29 cellular contexts compared by ENCODE assay signal in the genomic region with DNA sequence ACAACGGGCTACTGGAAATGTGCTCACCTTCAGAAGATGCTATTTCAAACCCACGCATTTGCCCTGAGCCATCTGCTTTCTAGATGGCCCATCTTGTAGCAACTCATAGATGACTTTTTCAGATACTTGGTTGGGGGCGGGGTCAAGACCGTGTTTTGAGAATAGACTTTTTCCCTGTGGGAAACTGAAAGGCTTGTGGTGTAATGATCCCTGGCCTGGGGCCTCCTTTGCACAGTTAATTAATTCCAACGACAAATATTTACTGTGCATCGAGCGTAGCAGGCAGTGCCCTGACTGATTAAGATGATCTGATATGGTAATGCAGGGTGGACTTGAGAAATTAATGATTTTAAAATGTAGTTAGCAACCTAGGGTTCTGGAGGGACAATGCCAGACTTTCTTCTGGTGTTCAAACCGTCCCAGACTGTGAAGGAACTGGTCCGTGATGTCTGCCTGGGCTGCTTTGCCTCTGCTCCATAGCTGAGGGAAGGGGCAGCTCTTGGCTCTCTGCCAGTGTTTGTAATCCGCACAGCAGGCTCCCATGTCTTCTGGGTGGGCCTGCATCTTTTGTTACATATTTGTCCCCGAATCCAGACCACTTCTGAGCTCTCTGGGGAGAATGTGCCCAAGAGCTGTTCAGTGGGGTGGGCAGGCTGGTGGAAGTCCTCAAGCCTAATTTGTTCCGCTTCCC.
DNase-seq lines count a peak whose midpoint lies in the region; ATAC-seq and TF ChIP-seq lines count a peak whose summit lies in the region.
"Had no signal": no experiment of that assay in that cellular context is flagged by ENCODE, and none has a peak within 500 bp of the region (broad histone marks: within the 10 kb centered on the region; RNA-seq: fewer than 3 reads in every experiment).

No MANE protein-coding gene starts in this region.

- DNase-seq in DMS 273 (lab: John Stamatoyannopoulos, UW; ENCODE audit: unreplicated experiment) (peak; percentile 6), DMS 273 treated with DMSO at 0.1 percent for 48 hours (lab: John Stamatoyannopoulos, UW) (no peak), SJCRH30 (peak; percentile 95 to 97), posterior vena cava (ENCODE audit: low spot score) (peak; percentile 28), SW480 (ENCODE audit: low spot score) (no peak), NCI-H2029 treated with DMSO at 0.1 percent for 48 hours (lab: John Stamatoyannopoulos, UW) (no peak)
- DNase-seq: activated CD4-positive, alpha-beta memory T cell treated with anti-CD3 and anti-CD28 coated beads for 36 hours; activated CD4-positive, CD25-positive, alpha-beta regulatory T cell; activated CD8-positive, alpha-beta memory T cell treated with anti-CD3 and anti-CD28 coated beads, Interleukin-2, amount 50 U/mL, for 48 hours; anterior cingulate cortex; gastrocnemius medialis; immature natural killer cell; left ventricle myocardium superior; midbrain; naive thymus-derived CD8-positive, alpha-beta T cell; NCI-H187 treated with DMSO at 0.1 percent for 48 hours; NCI-H446; ovary; RPMI8226; stimulated activated naive CD8-positive, alpha-beta T cell treated with anti-CD3 and anti-CD28 coated beads, Interleukin-15, amount 100 ng/mL, for 72 hours; tibial artery had no signal

- no peaks in the 10 kb centered on the region for H3K9me3 ChIP-seq in SJCRH30 (replicated peaks)
- H3K9me3 ChIP-seq: gastrocnemius medialis, ovary, tibial artery had no signal

- intact Hi-C loops in posterior vena cava (cut with DNase I) = no loop called here

- TF ChIP-seq EP300 in Ishikawa (IDR thresholded peaks at IDR 0.05; ENCODE audit: borderline replicate concordance) = peak; percentile 97

- no peaks in the 10 kb centered on the region for H3K36me3 ChIP-seq in SJCRH30
- H3K36me3 ChIP-seq: gastrocnemius medialis, ovary, tibial artery had no signal

- peak overlapping the region; percentile 94 for H3K27ac ChIP-seq in SJCRH30
- H3K27ac ChIP-seq: 22Rv1, gastrocnemius medialis, hepatocyte, KMS-11, ovary, tibial artery had no signal

- 0 out of 2 replicates have a peak overlapping the region, but pooled peaks have one; percentile 11 for H3K4me3 ChIP-seq in SJCRH30
- H3K4me3 ChIP-seq: gastrocnemius medialis, hepatocyte, ovary, tibial artery had no signal

- TF ChIP-seq RAD21 in Ishikawa (IDR thresholded peaks at IDR 0.05; ENCODE audit: low read depth) = peak; percentile 0; the same call in 1 of the 2 replicates

- peaks cover 57% of the 10 kb centered on the region for H3K4me1 ChIP-seq in SJCRH30
- H3K4me1 ChIP-seq: gastrocnemius medialis, tibial artery had no signal

- no peaks in the 10 kb centered on the region for H3K27me3 ChIP-seq in SJCRH30
- H3K27me3 ChIP-seq: gastrocnemius medialis, hepatocyte, ovary, tibial artery had no signal

- ATAC-seq in GM19324 (IDR thresholded peaks at IDR 0.05; ENCODE audit: low FRiP score, unreplicated experiment) = no peak
- ATAC-seq: activated naive CD4-positive, alpha-beta T cell treated with anti-CD3 and anti-CD28 coated beads, Interleukin-2, amount 50 U/mL, for 72 hours; activated T-helper 17 cell treated with anti-CD3 and anti-CD28 coated beads, Interleukin-2, amount 50 U/mL, for 72 hours; gastrocnemius medialis; left ventricle myocardium superior; naive thymus-derived CD8-positive, alpha-beta T cell; sciatic nerve; stimulated activated naive CD8-positive, alpha-beta T cell treated with anti-CD3 and anti-CD28 coated beads, Interleukin-15, amount 100 ng/mL, for 72 hours had no signal

TF ChIP-seq in Ishikawa, 13 proteins besides CTCF, POLR2A, EP300 and RAD21:
- no peak for TF ChIP-seq TAF1 (IDR thresholded peaks at IDR 0.05; ENCODE audit: low read depth)
- TF ChIP-seq, protein P1, sequence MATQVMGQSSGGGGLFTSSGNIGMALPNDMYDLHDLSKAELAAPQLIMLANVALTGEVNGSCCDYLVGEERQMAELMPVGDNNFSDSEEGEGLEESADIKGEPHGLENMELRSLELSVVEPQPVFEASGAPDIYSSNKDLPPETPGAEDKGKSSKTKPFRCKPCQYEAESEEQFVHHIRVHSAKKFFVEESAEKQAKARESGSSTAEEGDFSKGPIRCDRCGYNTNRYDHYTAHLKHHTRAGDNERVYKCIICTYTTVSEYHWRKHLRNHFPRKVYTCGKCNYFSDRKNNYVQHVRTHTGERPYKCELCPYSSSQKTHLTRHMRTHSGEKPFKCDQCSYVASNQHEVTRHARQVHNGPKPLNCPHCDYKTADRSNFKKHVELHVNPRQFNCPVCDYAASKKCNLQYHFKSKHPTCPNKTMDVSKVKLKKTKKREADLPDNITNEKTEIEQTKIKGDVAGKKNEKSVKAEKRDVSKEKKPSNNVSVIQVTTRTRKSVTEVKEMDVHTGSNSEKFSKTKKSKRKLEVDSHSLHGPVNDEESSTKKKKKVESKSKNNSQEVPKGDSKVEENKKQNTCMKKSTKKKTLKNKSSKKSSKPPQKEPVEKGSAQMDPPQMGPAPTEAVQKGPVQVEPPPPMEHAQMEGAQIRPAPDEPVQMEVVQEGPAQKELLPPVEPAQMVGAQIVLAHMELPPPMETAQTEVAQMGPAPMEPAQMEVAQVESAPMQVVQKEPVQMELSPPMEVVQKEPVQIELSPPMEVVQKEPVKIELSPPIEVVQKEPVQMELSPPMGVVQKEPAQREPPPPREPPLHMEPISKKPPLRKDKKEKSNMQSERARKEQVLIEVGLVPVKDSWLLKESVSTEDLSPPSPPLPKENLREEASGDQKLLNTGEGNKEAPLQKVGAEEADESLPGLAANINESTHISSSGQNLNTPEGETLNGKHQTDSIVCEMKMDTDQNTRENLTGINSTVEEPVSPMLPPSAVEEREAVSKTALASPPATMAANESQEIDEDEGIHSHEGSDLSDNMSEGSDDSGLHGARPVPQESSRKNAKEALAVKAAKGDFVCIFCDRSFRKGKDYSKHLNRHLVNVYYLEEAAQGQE (IDR thresholded peaks at IDR 0.05; ENCODE audit: low read depth) = no peak
- TF ChIP-seq, protein P2, sequence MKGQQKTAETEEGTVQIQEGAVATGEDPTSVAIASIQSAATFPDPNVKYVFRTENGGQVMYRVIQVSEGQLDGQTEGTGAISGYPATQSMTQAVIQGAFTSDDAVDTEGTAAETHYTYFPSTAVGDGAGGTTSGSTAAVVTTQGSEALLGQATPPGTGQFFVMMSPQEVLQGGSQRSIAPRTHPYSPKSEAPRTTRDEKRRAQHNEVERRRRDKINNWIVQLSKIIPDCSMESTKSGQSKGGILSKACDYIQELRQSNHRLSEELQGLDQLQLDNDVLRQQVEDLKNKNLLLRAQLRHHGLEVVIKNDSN (IDR thresholded peaks at IDR 0.05) = no peak
- peak; percentile 79 for TF ChIP-seq TEAD4 (IDR thresholded peaks at IDR 0.05)
- TF ChIP-seq, protein P3, sequence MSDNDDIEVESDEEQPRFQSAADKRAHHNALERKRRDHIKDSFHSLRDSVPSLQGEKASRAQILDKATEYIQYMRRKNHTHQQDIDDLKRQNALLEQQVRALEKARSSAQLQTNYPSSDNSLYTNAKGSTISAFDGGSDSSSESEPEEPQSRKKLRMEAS (IDR thresholded peaks at IDR 0.05) = no peak
- no peak for TF ChIP-seq EGR1 (IDR thresholded peaks at IDR 0.05)
- no peak for TF ChIP-seq ZBTB7A (IDR thresholded peaks at IDR 0.05; ENCODE audit: low read depth)
- peak; percentile 97 for TF ChIP-seq NFIC (IDR thresholded peaks at IDR 0.05)
- TF ChIP-seq FOXM1 (IDR thresholded peaks at IDR 0.05; ENCODE audit: borderline replicate concordance, low read depth) = peak; percentile 95
- no peak for TF ChIP-seq YY1 (IDR thresholded peaks at IDR 0.05; ENCODE audit: low read depth)
- TF ChIP-seq TCF12 (IDR thresholded peaks at IDR 0.05; ENCODE audit: low read depth) = peak; percentile 96
- no peak for TF ChIP-seq CREB1 (IDR thresholded peaks at IDR 0.05; ENCODE audit: low read depth)
- peak; percentile 36 for TF ChIP-seq CEBPB (IDR thresholded peaks at IDR 0.05)
TF ChIP-seq in Ishikawa: peak in this region for 5.

Comparison
In these comparisons a context has a peak if more than half of its experiments do, and no peak if none do; other contexts are left out.
1. DNase-seq: peak in DMS 273 (single experiment), SJCRH30 (2 of 2) and posterior vena cava (single experiment); none in DMS 273 treated with DMSO at 0.1 percent for 48 hours (single experiment), SW480 (single experiment) and NCI-H2029 treated with DMSO at 0.1 percent for 48 hours (single experiment).